ENCODE assay signal across 8 cellular contexts in genomic region chr3:171772427-171773056, GRCh38. TPM values are rescaled to one million over a fixed set of nuclear protein-coding genes. Genes with fewer than 3 reads are reported as not detected.
A peak's percentile ranks its signal among the peaks of the same experiment; 100 is the strongest.
DNase-seq lines count a peak whose midpoint lies in the region; ATAC-seq lines count a peak whose summit lies in the region.

No MANE protein-coding gene starts in this region.

- no peak overlapping the region for H3K4me3 ChIP-seq in SJCRH30

- no peaks in the 10 kb centered on the region for H3K36me3 ChIP-seq in SJCRH30

- no peak for ATAC-seq in HG03571 (IDR thresholded peaks at IDR 0.05; ENCODE audit: unreplicated experiment)

- H3K27me3 ChIP-seq in SJCRH30, result no peaks in the 10 kb centered on the region

- no peaks in the 10 kb centered on the region for H3K9me3 ChIP-seq in SJCRH30 (replicated peaks)

- H3K4me1 ChIP-seq in SJCRH30, result peaks cover 30% of the 10 kb centered on the region

- DNase-seq in activated gamma-delta T cell treated with Interleukin-2 at 50 U/mL for 16 hours (peak; percentile 35), activated gamma-delta T cell (lab: John Stamatoyannopoulos, UW) (no peak), MV-4-11 (lab: John Stamatoyannopoulos, UW) (peak; percentile 57), SJCRH30 (peak; percentile 68 to 83), astrocyte of the hippocampus (ENCODE audit: low read depth, low spot score) (peak; percentile 79), iPS-NIHi7 (ENCODE audit: extremely low spot score) (peak; percentile 60)
- peak; percentile 40 for DNase-seq in stimulated activated CD4-positive, alpha-beta T cell treated with anti-CD3 and anti-CD28 coated beads, Interleukin-1b, Interleukin-23, amount 100 ng/mL, for 48 hours

- H3K27ac ChIP-seq in SJCRH30, result no peak overlapping the region

RNA-seq across cellular contexts. Expression of gene PLD1, which starts 37.7 kb away (rescaled TPM):
- total RNA-seq in SJCRH30 (2014; rRNA removed; shearing (Covaris generic)), result 4.2 and 5.2 TPM in 2 replicates
